8 cellular contexts compared by ENCODE assay signal in the genomic region with DNA sequence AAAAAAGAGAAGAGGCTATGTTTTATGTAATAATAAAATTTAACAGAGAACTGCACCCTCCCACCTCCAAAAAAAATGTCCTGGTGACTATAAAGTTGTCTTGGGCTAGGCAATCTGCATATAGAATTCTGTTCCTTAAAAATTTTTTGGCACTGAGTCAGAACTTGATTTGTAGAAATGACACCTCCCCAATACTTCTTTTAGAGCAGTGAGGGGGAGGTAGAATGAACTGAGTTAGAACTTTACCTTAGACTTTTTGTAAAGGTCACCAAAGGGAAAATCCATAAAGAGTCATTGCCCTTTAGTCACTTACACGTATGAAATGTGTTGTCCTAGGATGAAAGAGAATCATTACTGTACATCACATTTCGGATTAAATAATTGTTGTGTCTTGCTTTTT.
A peak's percentile ranks its signal among the peaks of the same experiment; 100 is the strongest.
DNase-seq lines count a peak whose midpoint lies in the region; ATAC-seq and TF ChIP-seq lines count a peak whose summit lies in the region.

No MANE protein-coding gene starts in this region.

- no peaks in the 10 kb centered on the region for H3K9me3 ChIP-seq in mammary epithelial cell (replicated peaks; ENCODE audit: insufficient read depth, low read length)
- H3K9me3 ChIP-seq in breast epithelium, result no peaks in the 10 kb centered on the region
- no peaks in the 10 kb centered on the region for H3K9me3 ChIP-seq in esophagus muscularis mucosa

- H3K36me3 ChIP-seq in mammary epithelial cell (ENCODE audit: insufficient read depth, low read length), result no peaks in the 10 kb centered on the region
- H3K36me3 ChIP-seq in breast epithelium, result no peaks in the 10 kb centered on the region
- H3K36me3 ChIP-seq in esophagus muscularis mucosa, result no peaks in the 10 kb centered on the region

- no peak overlapping the region for H3K4me2 ChIP-seq in mammary epithelial cell (ENCODE audit: insufficient read depth, low read depth, low read length)

- H3K9ac ChIP-seq in mammary epithelial cell (ENCODE audit: insufficient read depth, low read length), result no peak overlapping the region

- H3K4me3 Mint-ChIP-seq in chondrocyte (ENCODE audit: unreplicated experiment), result no peak overlapping the region

- H3K4me3 ChIP-seq in mammary epithelial cell (replicated peaks in 1 of 3; ENCODE audit: insufficient read depth in 1 of 3, low read depth in 2 of 3, low read length in 3 of 3) (no peak overlapping the region), breast epithelium (no peak overlapping the region), esophagus muscularis mucosa (peak overlapping the region in 1 of 4 donors; percentile 37)

- in situ Hi-C loops in mammary epithelial cell (cut with MboI; ENCODE audit: low sequenced_read_pairs in 2 of 2), result no loop called here

- TF ChIP-seq EP300 in esophagus muscularis mucosa (IDR thresholded peaks at IDR 0.05), result no peak

- no peaks in the 10 kb centered on the region for H3K79me2 ChIP-seq in mammary epithelial cell (ENCODE audit: insufficient read depth, low read length)

- intact Hi-C loops in mammary epithelial cell (cut with micrococcal nuclease), result no loop called here
- intact Hi-C loops in breast epithelium (cut with DNase I; ENCODE audit: low total_unique reads), result no loop called here
- intact Hi-C loops in esophagus muscularis mucosa (cut with DNase I), result no loop called here

- no peaks in the 10 kb centered on the region for H3K36me3 Mint-ChIP-seq in chondrocyte (ENCODE audit: low read depth)

- dilution Hi-C loops in mammary epithelial cell (cut with HindIII; ENCODE audit: low sequenced_read_pairs), result no loop called here

- no TSS peak for BruUV-seq in mammary epithelial cell (replicated peaks; lab: Mats Ljungman, UMichigan)

- peaks cover 52% of the 10 kb centered on the region for H3K4me1 Mint-ChIP-seq in chondrocyte (ENCODE audit: low read depth)

- no peak overlapping the region for H2AFZ ChIP-seq in mammary epithelial cell (ENCODE audit: low read depth, low read length)

- TF ChIP-seq POLR2A in breast epithelium (IDR thresholded peaks at IDR 0.05) (no peak), esophagus muscularis mucosa (IDR thresholded peaks at IDR 0.05; ENCODE audit: low read depth) (no peak)

- ATAC-seq in HG03432 (IDR thresholded peaks at IDR 0.05; ENCODE audit: unreplicated experiment) (peak; percentile 26), HG03457 (IDR thresholded peaks at IDR 0.05; ENCODE audit: unreplicated experiment) (no peak)

- H3K27me3 ChIP-seq in mammary epithelial cell (ENCODE audit: insufficient read depth, low read length) (no peaks in the 10 kb centered on the region), breast epithelium (no peaks in the 10 kb centered on the region), esophagus muscularis mucosa (no peaks in the 10 kb centered on the region)

- no peaks in the 10 kb centered on the region for H3K27me3 Mint-ChIP-seq in chondrocyte (ENCODE audit: low read depth)

- H3K27ac ChIP-seq in mammary epithelial cell (ENCODE audit: insufficient read depth, low read depth, low read length), result no peak overlapping the region
- H3K27ac ChIP-seq in breast epithelium, result no peak overlapping the region
- peak overlapping the region; percentile 42 to 77 (median 72) for H3K27ac ChIP-seq in esophagus muscularis mucosa (replicated peaks in 1 of 4)

- no peaks in the 10 kb centered on the region for H4K20me1 ChIP-seq in mammary epithelial cell (ENCODE audit: insufficient read depth, low read length)

- DNase-seq in mammary epithelial cell (peak; percentile 45), breast epithelium (ENCODE audit: low spot score in 2 of 2) (no peak), esophagus muscularis mucosa (ENCODE audit: extremely low spot score) (no peak), Kasumi-1 (lab: John Stamatoyannopoulos, UW) (no peak), T-helper 9 cell (no peak), chondrocyte (ENCODE audit: low spot score) (no peak)

- no peak overlapping the region for H3K27ac Mint-ChIP-seq in chondrocyte (ENCODE audit: unreplicated experiment)

- TF ChIP-seq CTCF in mammary epithelial cell (conservative IDR thresholded peaks at IDR 0.05 in 1 of 2, IDR thresholded peaks at IDR 0.05 in 1 of 2; ENCODE audit: extremely low read depth in 1 of 2, insufficient read depth in 1 of 2, low read depth in 1 of 2, low read length in 2 of 2) (no peak), breast epithelium (IDR thresholded peaks at IDR 0.05) (no peak), esophagus muscularis mucosa (IDR thresholded peaks at IDR 0.05) (no peak), chondrocyte (IDR thresholded peaks at IDR 0.05) (no peak)

- WGBS in mammary epithelial cell (ENCODE audit: low coverage, missing lambda C conversion rate), result 91% methylated on average over 2 of the region's 2 CpGs
- WGBS in esophagus muscularis mucosa, result 60% methylated on average over 2 of the region's 2 CpGs

- CTCF ChIA-PET in mammary epithelial cell (lab: Charles Lee; ENCODE audit: low non-redundant PET), result no interaction called here

- H3K4me1 ChIP-seq in mammary epithelial cell (ENCODE audit: insufficient read depth, low read length) (no peaks in the 10 kb centered on the region), breast epithelium (no peaks in the 10 kb centered on the region), esophagus muscularis mucosa (peaks cover 11 to 29% (median 26%) of the 10 kb centered on the region in 4 donors)

- H3K9me3 Mint-ChIP-seq in chondrocyte (ENCODE audit: low read depth), result no peaks in the 10 kb centered on the region

Comparison
In these comparisons a context has a peak if more than half of its experiments do, and no peak if none do; other contexts are left out.
1. H3K27ac ChIP-seq: peak in esophagus muscularis mucosa (4 of 4); none in mammary epithelial cell (single experiment) and breast epithelium (0 of 2).